Comparison of ENCODE assay signal across 8 cellular contexts in the genomic region with DNA sequence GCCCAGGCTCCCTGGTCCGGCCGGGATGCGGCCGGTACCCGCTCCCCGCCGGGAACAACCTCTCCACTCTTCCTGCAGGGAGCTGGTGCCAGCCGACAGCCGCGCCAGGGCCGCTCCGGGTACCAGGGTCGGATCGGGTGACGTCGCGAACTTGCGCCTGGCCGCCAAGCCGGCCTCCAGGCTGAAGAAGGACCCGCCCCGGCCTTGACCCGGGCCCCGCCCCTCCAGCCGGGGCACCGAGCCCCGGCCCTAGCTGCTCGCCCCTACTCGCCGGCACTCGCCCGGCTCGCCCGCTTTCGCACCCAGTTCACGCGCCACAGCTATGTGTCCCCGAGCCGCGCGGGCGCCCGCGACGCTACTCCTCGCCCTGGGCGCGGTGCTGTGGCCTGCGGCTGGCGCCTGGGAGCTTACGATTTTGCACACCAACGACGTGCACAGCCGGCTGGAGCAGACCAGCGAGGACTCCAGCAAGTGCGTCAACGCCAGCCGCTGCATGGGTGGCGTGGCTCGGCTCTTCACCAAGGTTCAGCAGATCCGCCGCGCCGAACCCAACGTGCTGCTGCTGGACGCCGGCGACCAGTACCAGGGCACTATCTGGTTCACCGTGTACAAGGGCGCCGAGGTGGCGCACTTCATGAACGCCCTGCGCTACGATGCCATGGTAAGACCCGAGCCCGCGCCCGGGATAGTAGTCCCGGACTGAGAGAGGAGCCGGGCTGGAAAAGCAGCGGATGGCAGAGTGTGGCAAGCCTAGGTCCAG. TPM values are rescaled to one million over a fixed set of nuclear protein-coding genes. Genes with fewer than 3 reads are reported as not detected.
A peak's percentile ranks its signal among the peaks of the same experiment; 100 is the strongest.
DNase-seq lines count a peak whose midpoint lies in the region; ATAC-seq and TF ChIP-seq lines count a peak whose summit lies in the region.

A gene (plus strand): TSS at position 266 of the 760 bp plus-strand sequence. CDS start 57 bp downstream, at position 323.

- TF ChIP-seq CTCF in activated B cell treated with CpG ODN at 0.5 μM for 24 hours (IDR thresholded peaks at IDR 0.05) = no peak
- TF ChIP-seq CTCF in lung (IDR thresholded peaks at IDR 0.05; ENCODE audit: control extremely low read depth, extremely low read depth) = no peak
- TF ChIP-seq CTCF in OCI-LY7 (conservative IDR thresholded peaks at IDR 0.05; ENCODE audit: low read length) = no peak

- H3K79me2 ChIP-seq in OCI-LY7 (ENCODE audit: insufficient read depth, low read depth, low read length) = no peaks in the 10 kb centered on the region

- no TSS peak for BruUV-seq in OCI-LY7 (replicated peaks; lab: Mats Ljungman, UMichigan)

- H3K36me3 ChIP-seq in lung (ENCODE audit: control insufficient read depth in 2 of 2, insufficient read depth in 2 of 2, low read length in 2 of 2) = no peaks in the 10 kb centered on the region
- H3K36me3 ChIP-seq in OCI-LY7 (ENCODE audit: insufficient read depth, low read length) = no peaks in the 10 kb centered on the region

- no peaks in the 10 kb centered on the region for H3K9me3 Mint-ChIP-seq in activated B cell treated with CpG ODN at 0.5 μM for 24 hours
- no peaks in the 10 kb centered on the region for H3K9me3 Mint-ChIP-seq in stimulated activated naive B cell treated with anti-CD40 and anti-IgM and Interleukin-4, amounts not matched to agents 10 μg/mL and 1 μg/mL and 100 μg/mL, for 72 hours

- intact Hi-C loops in activated B cell treated with CpG ODN at 0.5 μM for 24 hours (cut with micrococcal nuclease) = loop anchor here (1.0 to 2.0 kb wide), 7 partner anchors 11 to 1591 kb away; a partner anchor contains a TSS
- intact Hi-C loops in OCI-LY7 (cut with micrococcal nuclease; ENCODE audit: unreplicated experiment) = loop anchor here (1.0 kb wide), 1 partner anchor 27 kb away; no protein-coding TSS in a partner anchor

- DNase-seq in ELR (ENCODE audit: low read depth) = peak; percentile 89
- peak; percentile 75 for DNase-seq in HT-29 (ENCODE audit: low spot score)
- peak; percentile 67 for DNase-seq in activated B cell treated with CpG ODN at 0.5 μM for 24 hours
- peak; percentile 30 for DNase-seq in effector CD8-positive, alpha-beta T cell (lab: John Stamatoyannopoulos, UW)
- peak; percentile 73 for DNase-seq in lung (ENCODE audit: low spot score)
- DNase-seq in stimulated activated naive B cell treated with anti-CD40 and anti-IgM and Interleukin-4, amounts not matched to agents 10 μg/mL and 1 μg/mL and 100 μg/mL, for 72 hours = peak; percentile 51
- DNase-seq in OCI-LY7 (ENCODE audit: low spot score) = no peak

- CTCF ChIA-PET in activated B cell treated with CpG ODN at 0.5 μM for 24 hours (lab: Charles Lee) = interaction anchor here (0.7 to 3.8 kb wide), 8 partner anchors 10 to 304 kb away, joined by 3 to 47 read pairs (median 4); no protein-coding TSS in a partner anchor
- CTCF ChIA-PET in OCI-LY7 (lab: Charles Lee; ENCODE audit: unreplicated experiment) = no interaction called here

- H3K4me3 Mint-ChIP-seq in activated B cell treated with CpG ODN at 0.5 μM for 24 hours = peak within 1 kb of the TSS; percentile 97
- H3K4me3 Mint-ChIP-seq in stimulated activated naive B cell treated with anti-CD40 and anti-IgM and Interleukin-4, amounts not matched to agents 10 μg/mL and 1 μg/mL and 100 μg/mL, for 72 hours = peak within 1 kb of the TSS; percentile 90 to 91

- H3K4me1 Mint-ChIP-seq in activated B cell treated with CpG ODN at 0.5 μM for 24 hours = peaks cover 68% of the 10 kb centered on the region
- peaks cover 25 to 64% of the 10 kb centered on the region in 2 donors for H3K4me1 Mint-ChIP-seq in stimulated activated naive B cell treated with anti-CD40 and anti-IgM and Interleukin-4, amounts not matched to agents 10 μg/mL and 1 μg/mL and 100 μg/mL, for 72 hours

- H3K27ac ChIP-seq in lung (ENCODE audit: low read depth in 1 of 2, low read length in 1 of 2) (peak within 1 kb of the TSS; percentile 41 to 66), OCI-LY7 (ENCODE audit: low read depth, low read length, poor library complexity, severe bottlenecking) (no peak within 1 kb of the TSS)

- H3K27ac Mint-ChIP-seq in activated B cell treated with CpG ODN at 0.5 μM for 24 hours = peak within 1 kb of the TSS; percentile 94
- H3K27ac Mint-ChIP-seq in stimulated activated naive B cell treated with anti-CD40 and anti-IgM and Interleukin-4, amounts not matched to agents 10 μg/mL and 1 μg/mL and 100 μg/mL, for 72 hours = peak within 1 kb of the TSS; percentile 93

- H3K9me3 ChIP-seq in lung (ENCODE audit: control insufficient read depth in 2 of 2, insufficient read depth in 1 of 2, low read length in 1 of 2) (no peaks in the 10 kb centered on the region), OCI-LY7 (ENCODE audit: low read length) (no peaks in the 10 kb centered on the region)

- no peaks in the 10 kb centered on the region for H3K9me2 ChIP-seq in OCI-LY7 (ENCODE audit: insufficient read depth, low read length)

- peaks cover 4% of the 10 kb centered on the region for H3K36me3 Mint-ChIP-seq in activated B cell treated with CpG ODN at 0.5 μM for 24 hours (ENCODE audit: low read depth)
- no peaks in the 10 kb centered on the region for H3K36me3 Mint-ChIP-seq in stimulated activated naive B cell treated with anti-CD40 and anti-IgM and Interleukin-4, amounts not matched to agents 10 μg/mL and 1 μg/mL and 100 μg/mL, for 72 hours

- POLR2A ChIA-PET in activated B cell treated with CpG ODN at 0.5 μM for 24 hours (lab: Charles Lee) = interaction anchor here (0.5 to 3.2 kb wide), 10 partner anchors 9 to 228 kb away, joined by 4 to 27 read pairs (median 8); a partner anchor contains a TSS
- POLR2A ChIA-PET in OCI-LY7 (lab: Charles Lee) = interaction anchor here (3.7 kb wide), 1 partner anchor 14 kb away, joined by 13 read pairs; no protein-coding TSS in a partner anchor

- peak within 1 kb of the TSS; percentile 54 for H3K4me3 ChIP-seq in lung
- H3K4me3 ChIP-seq in OCI-LY7 (ENCODE audit: low read depth, low read length, poor library complexity, severe bottlenecking) = no peak within 1 kb of the TSS

- ATAC-seq in GM21390 (IDR thresholded peaks at IDR 0.05; ENCODE audit: unreplicated experiment) = peak; percentile 78
- peak; percentile 77 for ATAC-seq in activated B cell treated with CpG ODN at 0.5 μM for 24 hours (ENCODE audit: low read depth)
- peak; percentile 88 for ATAC-seq in lung (ENCODE audit: insufficient read depth, low FRiP score)
- ATAC-seq in stimulated activated naive B cell treated with anti-CD40 and anti-IgM and Interleukin-4, amounts not matched to agents 10 μg/mL and 1 μg/mL and 100 μg/mL, for 72 hours (replicated peaks) = peak; percentile 82 to 84

- H3K27me3 ChIP-seq in lung (ENCODE audit: control insufficient read depth, insufficient read depth) = no peaks in the 10 kb centered on the region

- peaks cover 10% of the 10 kb centered on the region for H3K27me3 Mint-ChIP-seq in activated B cell treated with CpG ODN at 0.5 μM for 24 hours
- peaks cover 0 to 23% of the 10 kb centered on the region in 2 donors for H3K27me3 Mint-ChIP-seq in stimulated activated naive B cell treated with anti-CD40 and anti-IgM and Interleukin-4, amounts not matched to agents 10 μg/mL and 1 μg/mL and 100 μg/mL, for 72 hours

- no peaks in the 10 kb centered on the region for H4K20me1 ChIP-seq in OCI-LY7 (ENCODE audit: insufficient read depth, low read length)

- no peak within 1 kb of the TSS for H2AFZ ChIP-seq in OCI-LY7 (ENCODE audit: low read length)

- H3K4me1 ChIP-seq in lung (ENCODE audit: control insufficient read depth in 2 of 2, insufficient read depth in 2 of 2, low read length in 2 of 2) = peaks cover 0 to 3% of the 10 kb centered on the region in 2 donors
- H3K4me1 ChIP-seq in OCI-LY7 (ENCODE audit: insufficient read depth, low read length, poor library complexity, severe bottlenecking) = no peaks in the 10 kb centered on the region

- 1% methylated on average over 78 to 82 of the region's 82 CpGs for WGBS in lung, 2 donors

- no peak within 1 kb of the TSS for H3K4me2 ChIP-seq in OCI-LY7 (ENCODE audit: low read length)

RNA-seq across cellular contexts. Expression of the gene that starts here (rescaled TPM):
- 57.4 and 74.7 TPM in 2 replicates for total RNA-seq in HT-29 (2014; rRNA removed; shearing (Covaris generic))
- total RNA-seq in activated B cell treated with CpG ODN at 0.5 μM for 24 hours (5.8 and 6.6 TPM in 2 replicates), lung (10 to 100 TPM; 13.5 to 13.9 TPM), OCI-LY7 (2022) (not detected in 2 replicates)
- polyA plus RNA-seq in lung = 1 to 10 TPM; 3.2 to 3.4 TPM
- total RNA-seq in OCI-LY7 (2014; rRNA removed; shearing (Covaris generic)) = not detected in 2 replicates
